Comparison of ENCODE assay signal across 1 cellular context in genomic region chr6:168060521-168060931, GRCh38.
TF ChIP-seq lines count a peak whose summit lies in the region.

No MANE protein-coding gene starts in this region.

TF ChIP-seq in HepG2, 621 proteins besides CTCF, POLR2A, EP300 and RAD21 (continued from another document and continues in another):
- TF ChIP-seq PRDM15 (CRISPR knock-in tag; IDR thresholded peaks at IDR 0.05) (no peak), ZIK1 (CRISPR knock-in tag; IDR thresholded peaks at IDR 0.05; ENCODE audit: borderline replicate concordance, low read depth) (0 out of 2 replicates have a peak, but pooled peaks have one; percentile 57), NCOA5 (CRISPR knock-in tag; IDR thresholded peaks at IDR 0.05) (no peak), REXO4 (CRISPR knock-in tag; IDR thresholded peaks at IDR 0.05; ENCODE audit: borderline replicate concordance) (no peak), CBX2 (IDR thresholded peaks at IDR 0.05; ENCODE audit: low read depth, low read length) (no peak), CBX2 (CRISPR knock-in tag; IDR thresholded peaks at IDR 0.05; ENCODE audit: low read depth) (no peak), SNAPC2 (CRISPR knock-in tag; IDR thresholded peaks at IDR 0.05) (0 out of 2 replicates have a peak, but pooled peaks have one; percentile 41), GATAD1 (CRISPR knock-in tag; IDR thresholded peaks at IDR 0.05) (0 out of 2 replicates have a peak, but pooled peaks have one; percentile 29), ZNF703 (CRISPR knock-in tag; IDR thresholded peaks at IDR 0.05; ENCODE audit: borderline replicate concordance) (no peak), HBP1 (CRISPR knock-in tag; IDR thresholded peaks at IDR 0.05; ENCODE audit: low read depth) (no peak), MTA3 (CRISPR knock-in tag; IDR thresholded peaks at IDR 0.05) (no peak), SP1 (IDR thresholded peaks at IDR 0.05) (no peak), SP1 (CRISPR knock-in tag; IDR thresholded peaks at IDR 0.05) (no peak), ZBTB38 (CRISPR knock-in tag; IDR thresholded peaks at IDR 0.05) (no peak), GMEB2 (CRISPR knock-in tag; IDR thresholded peaks at IDR 0.05; ENCODE audit: low read depth) (no peak), ZNF10 (CRISPR knock-in tag; IDR thresholded peaks at IDR 0.05; ENCODE audit: borderline replicate concordance, low read depth) (no peak), MLXIP (CRISPR knock-in tag; IDR thresholded peaks at IDR 0.05; ENCODE audit: borderline replicate concordance) (no peak), ARID5B (CRISPR knock-in tag; IDR thresholded peaks at IDR 0.05) (0 out of 2 replicates have a peak, but pooled peaks have one; percentile 37), SIN3A (IDR thresholded peaks at IDR 0.05; ENCODE audit: borderline replicate concordance, low read depth, low read length) (no peak), ATF3 (CRISPR knock-in tag; IDR thresholded peaks at IDR 0.05) (no peak), HINFP (CRISPR knock-in tag; IDR thresholded peaks at IDR 0.05; ENCODE audit: low read depth) (no peak), MXI1 (IDR thresholded peaks at IDR 0.05; ENCODE audit: borderline replicate concordance, low read depth, low read length) (no peak), FOXJ3 (CRISPR knock-in tag; IDR thresholded peaks at IDR 0.05; ENCODE audit: borderline replicate concordance) (no peak), BORCS8-MEF2B (CRISPR knock-in tag; IDR thresholded peaks at IDR 0.05) (peak; percentile 63; the same call in 1 of the 2 replicates), ZNF644 (CRISPR knock-in tag; IDR thresholded peaks at IDR 0.05; ENCODE audit: low read depth) (no peak)
- TF ChIP-seq, protein P1, sequence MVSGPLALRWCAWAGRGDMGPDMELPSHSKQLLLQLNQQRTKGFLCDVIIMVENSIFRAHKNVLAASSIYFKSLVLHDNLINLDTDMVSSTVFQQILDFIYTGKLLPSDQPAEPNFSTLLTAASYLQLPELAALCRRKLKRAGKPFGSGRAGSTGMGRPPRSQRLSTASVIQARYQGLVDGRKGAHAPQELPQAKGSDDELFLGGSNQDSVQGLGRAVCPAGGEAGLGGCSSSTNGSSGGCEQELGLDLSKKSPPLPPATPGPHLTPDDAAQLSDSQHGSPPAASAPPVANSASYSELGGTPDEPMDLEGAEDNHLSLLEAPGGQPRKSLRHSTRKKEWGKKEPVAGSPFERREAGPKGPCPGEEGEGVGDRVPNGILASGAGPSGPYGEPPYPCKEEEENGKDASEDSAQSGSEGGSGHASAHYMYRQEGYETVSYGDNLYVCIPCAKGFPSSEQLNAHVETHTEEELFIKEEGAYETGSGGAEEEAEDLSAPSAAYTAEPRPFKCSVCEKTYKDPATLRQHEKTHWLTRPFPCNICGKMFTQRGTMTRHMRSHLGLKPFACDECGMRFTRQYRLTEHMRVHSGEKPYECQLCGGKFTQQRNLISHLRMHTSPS (CRISPR knock-in tag; IDR thresholded peaks at IDR 0.05; ENCODE audit: low read depth), result peak; percentile 46; the same call in 1 of the 2 replicates
- TF ChIP-seq, protein P2, sequence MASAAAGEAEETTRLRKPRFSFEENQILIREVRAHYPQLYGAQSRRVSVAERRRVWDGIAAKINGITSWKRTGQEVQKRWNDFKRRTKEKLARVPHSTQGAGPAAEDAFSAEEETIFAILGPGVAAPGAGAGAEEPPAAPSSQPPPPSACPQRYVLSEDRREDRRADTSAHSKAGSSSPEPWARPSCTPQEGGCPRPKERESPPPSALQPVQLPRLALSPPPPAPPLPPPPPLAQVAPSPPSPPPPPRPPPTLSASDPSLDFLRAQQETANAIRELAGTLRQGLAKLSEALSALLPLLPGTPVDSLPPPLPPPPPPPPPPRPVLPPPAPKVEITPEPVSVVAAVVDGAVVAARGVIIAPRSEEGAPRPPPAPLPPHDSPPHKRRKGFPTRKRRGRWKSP (CRISPR knock-in tag; IDR thresholded peaks at IDR 0.05), result no peak
- TF ChIP-seq, protein P3, sequence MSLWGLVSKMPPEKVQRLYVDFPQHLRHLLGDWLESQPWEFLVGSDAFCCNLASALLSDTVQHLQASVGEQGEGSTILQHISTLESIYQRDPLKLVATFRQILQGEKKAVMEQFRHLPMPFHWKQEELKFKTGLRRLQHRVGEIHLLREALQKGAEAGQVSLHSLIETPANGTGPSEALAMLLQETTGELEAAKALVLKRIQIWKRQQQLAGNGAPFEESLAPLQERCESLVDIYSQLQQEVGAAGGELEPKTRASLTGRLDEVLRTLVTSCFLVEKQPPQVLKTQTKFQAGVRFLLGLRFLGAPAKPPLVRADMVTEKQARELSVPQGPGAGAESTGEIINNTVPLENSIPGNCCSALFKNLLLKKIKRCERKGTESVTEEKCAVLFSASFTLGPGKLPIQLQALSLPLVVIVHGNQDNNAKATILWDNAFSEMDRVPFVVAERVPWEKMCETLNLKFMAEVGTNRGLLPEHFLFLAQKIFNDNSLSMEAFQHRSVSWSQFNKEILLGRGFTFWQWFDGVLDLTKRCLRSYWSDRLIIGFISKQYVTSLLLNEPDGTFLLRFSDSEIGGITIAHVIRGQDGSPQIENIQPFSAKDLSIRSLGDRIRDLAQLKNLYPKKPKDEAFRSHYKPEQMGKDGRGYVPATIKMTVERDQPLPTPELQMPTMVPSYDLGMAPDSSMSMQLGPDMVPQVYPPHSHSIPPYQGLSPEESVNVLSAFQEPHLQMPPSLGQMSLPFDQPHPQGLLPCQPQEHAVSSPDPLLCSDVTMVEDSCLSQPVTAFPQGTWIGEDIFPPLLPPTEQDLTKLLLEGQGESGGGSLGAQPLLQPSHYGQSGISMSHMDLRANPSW (CRISPR knock-in tag; IDR thresholded peaks at IDR 0.05; ENCODE audit: borderline replicate concordance), result no peak
- TF ChIP-seq, protein P4, sequence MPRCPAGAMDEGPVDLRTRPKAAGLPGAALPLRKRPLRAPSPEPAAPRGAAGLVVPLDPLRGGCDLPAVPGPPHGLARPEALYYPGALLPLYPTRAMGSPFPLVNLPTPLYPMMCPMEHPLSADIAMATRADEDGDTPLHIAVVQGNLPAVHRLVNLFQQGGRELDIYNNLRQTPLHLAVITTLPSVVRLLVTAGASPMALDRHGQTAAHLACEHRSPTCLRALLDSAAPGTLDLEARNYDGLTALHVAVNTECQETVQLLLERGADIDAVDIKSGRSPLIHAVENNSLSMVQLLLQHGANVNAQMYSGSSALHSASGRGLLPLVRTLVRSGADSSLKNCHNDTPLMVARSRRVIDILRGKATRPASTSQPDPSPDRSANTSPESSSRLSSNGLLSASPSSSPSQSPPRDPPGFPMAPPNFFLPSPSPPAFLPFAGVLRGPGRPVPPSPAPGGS (CRISPR knock-in tag; IDR thresholded peaks at IDR 0.05), result 0 out of 2 replicates have a peak, but pooled peaks have one; percentile 33
- TF ChIP-seq, protein P5, sequence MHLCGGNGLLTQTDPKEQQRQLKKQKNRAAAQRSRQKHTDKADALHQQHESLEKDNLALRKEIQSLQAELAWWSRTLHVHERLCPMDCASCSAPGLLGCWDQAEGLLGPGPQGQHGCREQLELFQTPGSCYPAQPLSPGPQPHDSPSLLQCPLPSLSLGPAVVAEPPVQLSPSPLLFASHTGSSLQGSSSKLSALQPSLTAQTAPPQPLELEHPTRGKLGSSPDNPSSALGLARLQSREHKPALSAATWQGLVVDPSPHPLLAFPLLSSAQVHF (CRISPR knock-in tag; IDR thresholded peaks at IDR 0.05), result no peak
